1 cellular context compared by ENCODE assay signal in genomic region chr11:57735655-57736298, GRCh38.
TF ChIP-seq lines count a peak whose summit lies in the region.

No MANE protein-coding gene starts in this region.

TF ChIP-seq in K562, 482 proteins besides CTCF, POLR2A, EP300 and RAD21 (continued from another document):
- TF ChIP-seq, protein P1, sequence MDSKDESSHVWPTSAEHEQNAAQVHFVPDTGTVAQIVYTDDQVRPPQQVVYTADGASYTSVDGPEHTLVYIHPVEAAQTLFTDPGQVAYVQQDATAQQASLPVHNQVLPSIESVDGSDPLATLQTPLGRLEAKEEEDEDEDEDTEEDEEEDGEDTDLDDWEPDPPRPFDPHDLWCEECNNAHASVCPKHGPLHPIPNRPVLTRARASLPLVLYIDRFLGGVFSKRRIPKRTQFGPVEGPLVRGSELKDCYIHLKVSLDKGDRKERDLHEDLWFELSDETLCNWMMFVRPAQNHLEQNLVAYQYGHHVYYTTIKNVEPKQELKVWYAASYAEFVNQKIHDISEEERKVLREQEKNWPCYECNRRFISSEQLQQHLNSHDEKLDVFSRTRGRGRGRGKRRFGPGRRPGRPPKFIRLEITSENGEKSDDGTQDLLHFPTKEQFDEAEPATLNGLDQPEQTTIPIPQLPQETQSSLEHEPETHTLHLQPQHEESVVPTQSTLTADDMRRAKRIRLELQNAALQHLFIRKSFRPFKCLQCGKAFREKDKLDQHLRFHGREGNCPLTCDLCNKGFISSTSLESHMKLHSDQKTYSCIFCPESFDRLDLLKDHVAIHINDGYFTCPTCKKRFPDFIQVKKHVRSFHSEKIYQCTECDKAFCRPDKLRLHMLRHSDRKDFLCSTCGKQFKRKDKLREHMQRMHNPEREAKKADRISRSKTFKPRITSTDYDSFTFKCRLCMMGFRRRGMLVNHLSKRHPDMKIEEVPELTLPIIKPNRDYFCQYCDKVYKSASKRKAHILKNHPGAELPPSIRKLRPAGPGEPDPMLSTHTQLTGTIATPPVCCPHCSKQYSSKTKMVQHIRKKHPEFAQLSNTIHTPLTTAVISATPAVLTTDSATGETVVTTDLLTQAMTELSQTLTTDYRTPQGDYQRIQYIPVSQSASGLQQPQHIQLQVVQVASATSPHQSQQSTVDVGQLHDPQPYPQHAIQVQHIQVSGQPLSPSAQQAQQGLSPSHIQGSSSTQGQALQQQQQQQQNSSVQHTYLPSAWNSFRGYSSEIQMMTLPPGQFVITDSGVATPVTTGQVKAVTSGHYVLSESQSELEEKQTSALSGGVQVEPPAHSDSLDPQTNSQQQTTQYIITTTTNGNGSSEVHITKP (IDR thresholded peaks at IDR 0.05; ENCODE audit: partially characterized antibody), result peak; percentile 65
- TF ChIP-seq ZKSCAN3 (CRISPR knock-in tag; IDR thresholded peaks at IDR 0.05) (no peak), AFF4 (CRISPR knock-in tag; IDR thresholded peaks at IDR 0.05) (no peak), SOX6 (IDR thresholded peaks at IDR 0.05) (peak; percentile 79), HDGF (IDR thresholded peaks at IDR 0.05) (no peak), DMBX1 (CRISPR knock-in tag; IDR thresholded peaks at IDR 0.05; ENCODE audit: borderline replicate concordance) (0 out of 2 replicates have a peak, but pooled peaks have one; percentile 18), PBX2 (CRISPR knock-in tag; IDR thresholded peaks at IDR 0.05; ENCODE audit: low read depth) (no peak), PBX2 (tag; conservative IDR thresholded peaks at IDR 0.05; ENCODE audit: low read depth) (no peak), NELFE (IDR thresholded peaks at IDR 0.05; ENCODE audit: insufficient read depth, insufficient read length) (no peak), ZNF253 (CRISPR knock-in tag; conservative IDR thresholded peaks at IDR 0.05) (no peak), ZFP36 (IDR thresholded peaks at IDR 0.05; ENCODE audit: low read depth, low read length, partially characterized antibody) (no peak)
